In the genomic region with DNA sequence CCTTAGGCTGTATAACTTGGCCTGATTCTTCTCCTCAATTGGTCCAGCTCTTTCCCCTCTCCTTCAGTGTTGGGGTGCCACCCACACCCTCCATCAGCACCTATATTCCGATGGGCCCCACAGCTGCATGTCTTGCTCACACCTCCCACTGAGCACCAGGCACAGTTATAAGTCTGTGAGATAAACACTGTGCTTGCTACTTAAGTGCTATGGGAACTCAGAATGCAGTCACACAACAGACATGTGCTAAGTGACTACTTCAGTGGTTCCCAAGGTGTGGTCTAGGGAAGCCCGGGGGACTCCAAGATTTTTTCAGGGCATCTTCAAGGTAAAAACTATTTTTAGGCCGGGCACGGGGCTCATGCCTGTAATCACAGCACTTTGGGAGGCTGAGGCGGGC, we compare ENCODE assay signal across 28 cellular contexts. TPM values are rescaled to one million over a fixed set of nuclear protein-coding genes. Genes with fewer than 3 reads are reported as not detected.
A peak's percentile ranks its signal among the peaks of the same experiment; 100 is the strongest.
DNase-seq lines count a peak whose midpoint lies in the region; ATAC-seq, FAIRE-seq and TF ChIP-seq lines count a peak whose summit lies in the region.
"Had no signal": no experiment of that assay in that cellular context is flagged by ENCODE, and none has a peak within 500 bp of the region (broad histone marks: within the 10 kb centered on the region; RNA-seq: fewer than 3 reads in every experiment).

No MANE protein-coding gene starts in this region.

- no peaks in the 10 kb centered on the region for H3K36me3 ChIP-seq in sigmoid colon
- no peaks in the 10 kb centered on the region for H3K36me3 ChIP-seq in stomach
- H3K36me3 ChIP-seq: breast epithelium, MG63, neutrophil had no signal

- CTCF ChIA-PET in activated CD8-positive, alpha-beta memory T cell treated with anti-CD3 and anti-CD28 coated beads, Interleukin-2, amount 10 ng/mL, durations not matched to agents 7 days and 5 days (lab: Charles Lee): interaction anchor here (0.7 kb wide), 1 partner anchor 16 kb away, joined by 4 read pairs; no protein-coding TSS in a partner anchor
- CTCF ChIA-PET in activated CD4-positive, alpha-beta memory T cell treated with anti-CD3 and anti-CD28 coated beads for 36 hours (lab: Charles Lee): interaction anchor here (1.6 kb wide), 1 partner anchor 29 kb away, joined by 3 read pairs; no protein-coding TSS in a partner anchor

- H3K27ac ChIP-seq in sigmoid colon: no peak overlapping the region
- no peak overlapping the region for H3K27ac ChIP-seq in stomach
- H3K27ac ChIP-seq: A549, breast epithelium, heart left ventricle, neutrophil, PC-9 had no signal

- H3K9me3 ChIP-seq in sigmoid colon: no peaks in the 10 kb centered on the region
- no peaks in the 10 kb centered on the region for H3K9me3 ChIP-seq in stomach
- H3K9me3 ChIP-seq: A549, breast epithelium, heart left ventricle, MG63, neutrophil had no signal

- POLR2A ChIA-PET in activated CD4-positive, alpha-beta memory T cell treated with anti-CD3 and anti-CD28 coated beads for 36 hours (lab: Charles Lee): no interaction called here

- peak; percentile 31 for FAIRE-seq in GM12891 (lab: Jason Lieb, UNC)
- FAIRE-seq: A549, colon, TTC549, urothelium cell line had no signal

- H3K4me3 Mint-ChIP-seq in activated CD8-positive, alpha-beta memory T cell treated with anti-CD3 and anti-CD28 coated beads, Interleukin-2, amount 10 ng/mL, durations not matched to agents 7 days and 5 days: no peak overlapping the region
- peak overlapping the region; percentile 26 for H3K4me3 Mint-ChIP-seq in activated CD4-positive, alpha-beta memory T cell treated with anti-CD3 and anti-CD28 coated beads for 36 hours
- H3K4me3 Mint-ChIP-seq: activated CD4-positive, alpha-beta T cell treated with anti-CD3 and anti-CD28 coated beads for 36 hours; effector memory CD8-positive, alpha-beta T cell had no signal

- H3K36me3 Mint-ChIP-seq in activated CD8-positive, alpha-beta memory T cell treated with anti-CD3 and anti-CD28 coated beads, Interleukin-2, amount 10 ng/mL, durations not matched to agents 7 days and 5 days: peaks cover 36% of the 10 kb centered on the region
- H3K36me3 Mint-ChIP-seq in activated CD4-positive, alpha-beta memory T cell treated with anti-CD3 and anti-CD28 coated beads for 36 hours: peaks cover 86% of the 10 kb centered on the region

- TF ChIP-seq POLR2A in GM12891 (IDR thresholded peaks at IDR 0.05; ENCODE audit: low read depth, low read length): no peak
- no peak for TF ChIP-seq POLR2A in sigmoid colon (IDR thresholded peaks at IDR 0.05)
- no peak for TF ChIP-seq POLR2A in stomach (IDR thresholded peaks at IDR 0.05)

- WGBS in sigmoid colon, 2 donors: 90 to 93% methylated on average over 5 of the region's 5 CpGs
- WGBS in stomach, 5 donors: 90 to 98% (median 95%) methylated on average over 5 of the region's 5 CpGs

- no peak for DNase-seq in activated CD8-positive, alpha-beta memory T cell treated with anti-CD3 and anti-CD28 coated beads, Interleukin-2, amount 10 ng/mL, durations not matched to agents 7 days and 5 days
- DNase-seq in activated CD8-positive, alpha-beta memory T cell treated with anti-CD3 and anti-CD28 coated beads, Interleukin-2, amount 50 U/mL, for 4 hours: no peak
- DNase-seq in GM12891 (ENCODE audit: insufficient read length, low spot score) (no peak), sigmoid colon (peak; percentile 6), medulla oblongata (ENCODE audit: extremely low spot score) (no peak), stomach (no peak)
- no peak for DNase-seq in activated CD4-positive, alpha-beta memory T cell treated with anti-CD3 and anti-CD28 coated beads for 36 hours
- DNase-seq: activated CD4-positive, alpha-beta T cell treated with anti-CD3 and anti-CD28 coated beads for 36 hours; activated gamma-delta T cell; effector memory CD8-positive, alpha-beta T cell; foreskin fibroblast; heart left ventricle; kidney glomerular epithelial cell; MG63; NCI-H1417; NCI-H446; PC-9; Right ventricle myocardium superior; stimulated activated CD8-positive, alpha-beta memory T cell treated with anti-CD3 and anti-CD28 coated beads, Interleukin-4, amount 100 ng/mL, for 48 hours had no signal

- H3K27me3 ChIP-seq in sigmoid colon (no peaks in the 10 kb centered on the region), stomach (no peaks in the 10 kb centered on the region)
- H3K27me3 ChIP-seq: breast epithelium, MG63, neutrophil had no signal

- H3K27me3 Mint-ChIP-seq in activated CD8-positive, alpha-beta memory T cell treated with anti-CD3 and anti-CD28 coated beads, Interleukin-2, amount 10 ng/mL, durations not matched to agents 7 days and 5 days: no peaks in the 10 kb centered on the region
- no peaks in the 10 kb centered on the region for H3K27me3 Mint-ChIP-seq in activated CD4-positive, alpha-beta memory T cell treated with anti-CD3 and anti-CD28 coated beads for 36 hours
- H3K27me3 Mint-ChIP-seq: activated CD4-positive, alpha-beta T cell treated with anti-CD3 and anti-CD28 coated beads for 36 hours; effector memory CD8-positive, alpha-beta T cell had no signal

- TF ChIP-seq CTCF in sigmoid colon (IDR thresholded peaks at IDR 0.05) (no peak), stomach (IDR thresholded peaks at IDR 0.05) (no peak)

- no peak for ATAC-seq in activated CD8-positive, alpha-beta memory T cell treated with anti-CD3 and anti-CD28 coated beads, Interleukin-2, amount 10 ng/mL, durations not matched to agents 7 days and 5 days
- ATAC-seq in GM18870 (IDR thresholded peaks at IDR 0.05; ENCODE audit: unreplicated experiment): no peak
- ATAC-seq: A549; activated CD4-positive, alpha-beta T cell treated with anti-CD3 and anti-CD28 coated beads for 36 hours; effector memory CD8-positive, alpha-beta T cell; heart left ventricle had no signal

- intact Hi-C loops in activated CD4-positive, alpha-beta memory T cell treated with anti-CD3 and anti-CD28 coated beads for 36 hours (cut with micrococcal nuclease): no loop called here
- intact Hi-C loops in sigmoid colon (cut with DNase I) (no loop called here), stomach (cut with DNase I; ENCODE audit: low total_unique reads) (no loop called here)

- H3K4me3 ChIP-seq in sigmoid colon (no peak overlapping the region), stomach (no peak overlapping the region)
- H3K4me3 ChIP-seq: A549, breast epithelium, heart left ventricle, lung, MG63, PC-9 had no signal

- no peaks in the 10 kb centered on the region for H3K9me3 Mint-ChIP-seq in activated CD8-positive, alpha-beta memory T cell treated with anti-CD3 and anti-CD28 coated beads, Interleukin-2, amount 10 ng/mL, durations not matched to agents 7 days and 5 days (ENCODE audit: low read depth)
- H3K9me3 Mint-ChIP-seq in activated CD4-positive, alpha-beta memory T cell treated with anti-CD3 and anti-CD28 coated beads for 36 hours: no peaks in the 10 kb centered on the region
- H3K9me3 Mint-ChIP-seq: effector memory CD8-positive, alpha-beta T cell had no signal

- H3K4me1 ChIP-seq in sigmoid colon: peaks cover 0 to 13% (median 0%) of the 10 kb centered on the region in 4 donors
- peaks cover 0 to 28% (median 8%) of the 10 kb centered on the region in 4 donors for H3K4me1 ChIP-seq in stomach

- peaks cover 52% of the 10 kb centered on the region for H3K4me1 Mint-ChIP-seq in activated CD8-positive, alpha-beta memory T cell treated with anti-CD3 and anti-CD28 coated beads, Interleukin-2, amount 10 ng/mL, durations not matched to agents 7 days and 5 days
- H3K4me1 Mint-ChIP-seq in activated CD4-positive, alpha-beta memory T cell treated with anti-CD3 and anti-CD28 coated beads for 36 hours (ENCODE audit: low read depth): peaks cover 71% of the 10 kb centered on the region

- no peak for TF ChIP-seq EP300 in sigmoid colon (IDR thresholded peaks at IDR 0.05)
- TF ChIP-seq EP300 in stomach (IDR thresholded peaks at IDR 0.05): no peak

- peak overlapping the region; percentile 39 for H3K27ac Mint-ChIP-seq in activated CD8-positive, alpha-beta memory T cell treated with anti-CD3 and anti-CD28 coated beads, Interleukin-2, amount 10 ng/mL, durations not matched to agents 7 days and 5 days
- peak overlapping the region; percentile 75 for H3K27ac Mint-ChIP-seq in activated CD4-positive, alpha-beta memory T cell treated with anti-CD3 and anti-CD28 coated beads for 36 hours
- H3K27ac Mint-ChIP-seq: progenitor cell of endocrine pancreas had no signal

TF ChIP-seq in GM12891, 5 proteins besides CTCF, POLR2A, EP300 and RAD21:
- TF ChIP-seq POLR2AphosphoS5 (IDR thresholded peaks at IDR 0.05; ENCODE audit: low read depth, low read length) (no peak), SPI1 (IDR thresholded peaks at IDR 0.05; ENCODE audit: low read depth, low read length) (no peak), PAX5 (IDR thresholded peaks at IDR 0.05; ENCODE audit: insufficient read depth, low read length, severe bottlenecking) (no peak), POU2F2 (IDR thresholded peaks at IDR 0.05; ENCODE audit: low read depth, low read length) (no peak), TAF1 (IDR thresholded peaks at IDR 0.05; ENCODE audit: low read depth, low read length) (no peak)

RNA-seq across cellular contexts. Expression of a gene that starts 7.3 kb away (rescaled TPM):
- total RNA-seq in activated CD8-positive, alpha-beta memory T cell treated with anti-CD3 and anti-CD28 coated beads, Interleukin-2, amount 10 ng/mL, durations not matched to agents 7 days and 5 days: 10 to 100 TPM; 25.3 to 37.5 TPM
- polyA plus RNA-seq in GM12891 (2012; ENCODE audit: low read depth, missing spikeins): 5.1 TPM
- 100 to 1,000 TPM; 124 to 129 TPM for total RNA-seq in activated CD4-positive, alpha-beta memory T cell treated with anti-CD3 and anti-CD28 coated beads for 36 hours
- total RNA-seq in sigmoid colon (1 to 10 TPM in 3 of 4 donors, under 1 TPM in 1; 0.71 to 4.9 (median 1.2) TPM), stomach (1 to 10 TPM in 2 of 5 donors, not detected in 3; 1.1 to 2.2 TPM)
- polyA plus RNA-seq in sigmoid colon (1 to 10 TPM; 3.6 to 9.2 (median 8.3) TPM), stomach (under 1 TPM; 0.31 to 0.85 (median 0.56) TPM)
- total RNA-seq: PC-9 had no signal

Comparison
In these comparisons a context has a peak if more than half of its experiments do, and no peak if none do; other contexts are left out.
1. RNA of a gene that starts 7.3 kb away (total RNA-seq): 124 to 129 TPM in activated CD4-positive, alpha-beta memory T cell treated with anti-CD3 and anti-CD28 coated beads for 36 hours and 25.3 to 37.5 TPM in activated CD8-positive, alpha-beta memory T cell treated with anti-CD3 and anti-CD28 coated beads, Interleukin-2, amount 10 ng/mL, durations not matched to agents 7 days and 5 days; 0.71 to 4.9 TPM in sigmoid colon and 1.1 to 2.2 TPM in stomach; every median in the first group is over 4 times any median in the second.